14 cellular contexts compared by ENCODE assay signal in the genomic region with DNA sequence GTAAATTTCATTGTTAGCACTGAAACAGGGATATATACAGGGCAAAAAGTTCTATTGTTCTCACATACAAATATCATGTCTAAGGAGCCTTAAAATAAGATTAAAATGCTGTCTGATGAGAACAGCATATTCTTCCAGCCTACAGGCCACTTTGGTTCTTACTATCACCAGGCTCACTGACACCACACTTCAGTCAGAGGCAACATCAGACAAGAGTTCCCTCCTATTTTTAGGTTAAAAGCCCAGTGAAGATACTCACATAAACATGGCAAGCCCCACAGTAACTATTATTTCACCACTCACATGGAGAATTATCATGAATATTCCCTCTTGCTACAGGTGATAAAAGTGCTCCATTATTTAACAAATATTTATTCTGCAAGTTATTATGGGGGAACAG.
"Had no signal": no experiment of that assay in that cellular context is flagged by ENCODE, and none has a peak within 500 bp of the region (broad histone marks: within the 10 kb centered on the region; RNA-seq: fewer than 3 reads in every experiment).

No MANE protein-coding gene starts in this region.

- H3K4me1 ChIP-seq: breast epithelium had no signal

- FAIRE-seq: islet of Langerhans had no signal

- H3K27ac ChIP-seq: breast epithelium, gastroesophageal sphincter, neutrophil had no signal

- H3K36me3 ChIP-seq: breast epithelium, gastroesophageal sphincter, neutrophil had no signal

- H3K4me3 ChIP-seq: breast epithelium, gastroesophageal sphincter had no signal

- H3K27me3 ChIP-seq: breast epithelium, gastroesophageal sphincter, neutrophil had no signal

- H3K9me3 ChIP-seq: breast epithelium, gastroesophageal sphincter, neutrophil had no signal

- DNase-seq: activated CD4-positive, alpha-beta T cell treated with anti-CD3 and anti-CD28 coated beads, Interleukin-2, amount 50 U/mL, for 1 hour; activated CD4-positive, CD25-positive, alpha-beta regulatory T cell; activated naive CD4-positive, alpha-beta T cell; aorta; dermis blood vessel endothelial cell; naive thymus-derived CD8-positive, alpha-beta T cell; retina; stimulated activated CD4-positive, alpha-beta T cell treated with anti-CD3 and anti-CD28 coated beads, Interleukin-15, amount 100 ng/mL, for 24 hours; stimulated activated CD4-positive, alpha-beta T cell treated with anti-CD3 and anti-CD28 coated beads, Interleukin-4, amount 100 ng/mL, for 1 hour; stimulated activated naive CD4-positive, alpha-beta T cell had no signal

- ATAC-seq: gastroesophageal sphincter; naive thymus-derived CD8-positive, alpha-beta T cell had no signal
